Comparison of ENCODE assay signal across 10 cellular contexts in the genomic region with DNA sequence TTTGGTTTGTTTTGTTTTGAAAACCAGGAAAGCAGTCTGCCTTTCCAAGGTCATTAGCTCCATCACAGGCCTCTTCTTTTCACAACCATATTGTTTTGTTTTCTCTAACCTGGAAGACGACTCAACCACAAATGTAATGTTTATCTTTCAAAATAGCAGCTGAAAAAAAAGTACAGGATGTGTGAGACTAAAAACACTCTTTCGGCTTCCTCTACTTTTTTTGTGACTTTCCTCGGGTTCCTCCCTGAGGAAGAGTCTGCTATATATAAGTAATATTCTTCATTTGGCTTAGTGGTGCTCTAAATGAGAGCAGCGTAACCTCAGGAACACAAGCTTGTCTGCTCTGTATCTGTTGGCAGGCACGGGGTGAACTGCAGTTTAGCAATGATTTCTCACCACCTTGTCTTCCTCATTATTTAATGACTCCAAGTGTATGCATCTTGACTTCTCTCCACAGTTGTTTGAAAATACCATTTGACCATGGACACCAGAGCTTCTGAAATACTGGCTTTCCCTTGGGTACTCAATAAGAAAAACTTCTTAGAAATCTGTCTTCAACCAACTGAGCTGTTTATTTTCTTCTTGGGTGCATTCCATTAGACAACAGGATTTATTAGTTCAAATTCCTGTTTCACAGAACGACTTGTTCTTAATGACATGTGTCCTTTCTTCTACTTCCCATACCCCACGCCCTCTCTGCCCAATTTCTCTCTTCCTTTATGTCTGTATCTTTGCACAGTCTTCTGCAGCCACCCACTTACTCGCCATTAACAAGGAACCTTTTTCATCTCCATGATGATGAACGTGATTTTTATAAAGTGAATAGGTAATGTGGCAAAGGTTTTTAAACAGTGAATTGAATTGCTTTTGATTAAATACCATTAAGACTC. TPM values are rescaled to one million over a fixed set of nuclear protein-coding genes. Genes with fewer than 3 reads are reported as not detected.
A peak's percentile ranks its signal among the peaks of the same experiment; 100 is the strongest.
DNase-seq lines count a peak whose midpoint lies in the region.
"Had no signal": no experiment of that assay in that cellular context is flagged by ENCODE, and none has a peak within 500 bp of the region (broad histone marks: within the 10 kb centered on the region; RNA-seq: fewer than 3 reads in every experiment).

No MANE protein-coding gene starts in this region.

- DNase-seq in SIG-M5 treated with dmso at 0.1 percent for 504 hours (lab: John Stamatoyannopoulos, UW; ENCODE audit: unreplicated experiment) (peak; percentile 29), SIG-M5 (lab: John Stamatoyannopoulos, UW) (no peak), left kidney (ENCODE audit: low read depth, low spot score) (peak; percentile 5), NCI-H146 (lab: John Stamatoyannopoulos, UW) (no peak), DMS53 (lab: John Stamatoyannopoulos, UW) (no peak), Ammon's horn (ENCODE audit: low spot score) (no peak)
- no peak for DNase-seq in activated naive CD8-positive, alpha-beta T cell treated with anti-CD3 and anti-CD28 coated beads for 36 hours
- DNase-seq: foreskin keratinocyte, NCI-H446 had no signal

- peak overlapping the region; percentile 82 for H3K27ac Mint-ChIP-seq in activated naive CD8-positive, alpha-beta T cell treated with anti-CD3 and anti-CD28 coated beads for 36 hours

- peaks cover 58% of the 10 kb centered on the region for H3K4me1 Mint-ChIP-seq in activated naive CD8-positive, alpha-beta T cell treated with anti-CD3 and anti-CD28 coated beads for 36 hours

- peaks cover 9% of the 10 kb centered on the region for H3K36me3 Mint-ChIP-seq in activated naive CD8-positive, alpha-beta T cell treated with anti-CD3 and anti-CD28 coated beads for 36 hours

- H3K9me3 Mint-ChIP-seq in activated naive CD8-positive, alpha-beta T cell treated with anti-CD3 and anti-CD28 coated beads for 36 hours, result peaks cover 6% of the 10 kb centered on the region

- peak overlapping the region; percentile 80 for H3K4me3 Mint-ChIP-seq in activated naive CD8-positive, alpha-beta T cell treated with anti-CD3 and anti-CD28 coated beads for 36 hours

- no peaks in the 10 kb centered on the region for H3K27me3 Mint-ChIP-seq in activated naive CD8-positive, alpha-beta T cell treated with anti-CD3 and anti-CD28 coated beads for 36 hours

- H3K27ac ChIP-seq in temporal lobe (ENCODE audit: low read depth, low read length), result peak overlapping the region; percentile 20

RNA-seq across cellular contexts. Expression of gene ITM2B, which starts 11.5 kb away (rescaled TPM):
- total RNA-seq in activated naive CD8-positive, alpha-beta T cell treated with anti-CD3 and anti-CD28 coated beads for 36 hours, result 10 to 100 TPM; 90.7 to 95.9 TPM
- total RNA-seq in temporal lobe, result 116 TPM

Comparison
In these comparisons a context has a peak if more than half of its experiments do, and no peak if none do; other contexts are left out.
1. DNase-seq: peak in SIG-M5 treated with dmso at 0.1 percent for 504 hours (single experiment) and left kidney (single experiment); none in SIG-M5 (single experiment), activated naive CD8-positive, alpha-beta T cell treated with anti-CD3 and anti-CD28 coated beads for 36 hours (single experiment), NCI-H146 (single experiment), DMS53 (single experiment) and Ammon's horn (single experiment).